In genomic region chr16:68923116-68923515, GRCh38 we compare ENCODE assay signal across 24 cellular contexts.
A peak's percentile ranks its signal among the peaks of the same experiment; 100 is the strongest.
DNase-seq lines count a peak whose midpoint lies in the region; ATAC-seq, FAIRE-seq and TF ChIP-seq lines count a peak whose summit lies in the region.
"Had no signal": no experiment of that assay in that cellular context is flagged by ENCODE, and none has a peak within 500 bp of the region (broad histone marks: within the 10 kb centered on the region; RNA-seq: fewer than 3 reads in every experiment).

No MANE protein-coding gene starts in this region.

- no peaks in the 10 kb centered on the region for H3K9me3 ChIP-seq in A549
- no peaks in the 10 kb centered on the region for H3K9me3 ChIP-seq in PC-3 (ENCODE audit: low read length)

- peaks cover 3% of the 10 kb centered on the region for H3F3A ChIP-seq in PC-3 (ENCODE audit: low read length, unreplicated experiment)

- intact Hi-C loops in PC-3 (cut with micrococcal nuclease): loop anchor here (10.0 kb wide), 1 partner anchor 92 kb away; no protein-coding TSS in a partner anchor
- intact Hi-C loops in activated CD4-positive, alpha-beta T cell treated with anti-CD3 and anti-CD28 coated beads for 36 hours (cut with DNase I, micrococcal nuclease): no loop called here

- no peak for DNase-seq in A549 (ENCODE audit: low read depth in 1 of 2, low spot score in 1 of 2)
- no peak for DNase-seq in PC-3
- DNase-seq in effector memory CD8-positive, alpha-beta T cell: no peak
- DNase-seq in left lobe of liver (ENCODE audit: low spot score): no peak
- DNase-seq in stimulated activated naive CD8-positive, alpha-beta T cell treated with anti-CD3 and anti-CD28 coated beads, Interleukin-15, Interleukin-2, amounts not matched to agents 100 U/mL and 50 U/mL, for 24 hours: no peak
- DNase-seq in RPMI8226: no peak
- DNase-seq in activated CD4-positive, alpha-beta T cell treated with anti-CD3 and anti-CD28 coated beads for 36 hours: no peak
- DNase-seq: GM23248, H9, IMR-90, NCI-H1105, NCI-H146, NCI-H2029 treated with DMSO at 0.1 percent for 48 hours, NCI-H524 treated with DMSO at 0.1 percent for 48 hours, NCI-H82, SHP77 had no signal

- 89% methylated on average over 12 of the region's 12 CpGs for WGBS in A549 (ENCODE audit: missing lambda C conversion rate)

- TF ChIP-seq CTCF in A549 (IDR thresholded peaks at IDR 0.05) (no peak), PC-3 (conservative IDR thresholded peaks at IDR 0.05; ENCODE audit: low read depth, low read length) (no peak)

- H3K36me3 Mint-ChIP-seq in effector memory CD8-positive, alpha-beta T cell (ENCODE audit: insufficient read depth): peaks cover 50% of the 10 kb centered on the region
- peaks cover 47% of the 10 kb centered on the region for H3K36me3 Mint-ChIP-seq in activated CD4-positive, alpha-beta T cell treated with anti-CD3 and anti-CD28 coated beads for 36 hours (ENCODE audit: low read depth)

- no peaks in the 10 kb centered on the region for H3K9me3 Mint-ChIP-seq in effector memory CD8-positive, alpha-beta T cell
- H3K9me3 Mint-ChIP-seq in activated CD4-positive, alpha-beta T cell treated with anti-CD3 and anti-CD28 coated beads for 36 hours (ENCODE audit: low read depth): no peaks in the 10 kb centered on the region
- H3K9me3 Mint-ChIP-seq: H9 had no signal

- BruUV-seq in PC-3 (replicated peaks; lab: Mats Ljungman, UMichigan): no TSS peak

- no peaks in the 10 kb centered on the region for H3K4me1 Mint-ChIP-seq in effector memory CD8-positive, alpha-beta T cell (ENCODE audit: low read depth in 2 of 2)
- H3K4me1 Mint-ChIP-seq in activated CD4-positive, alpha-beta T cell treated with anti-CD3 and anti-CD28 coated beads for 36 hours: no peaks in the 10 kb centered on the region
- H3K4me1 Mint-ChIP-seq: B cell, CD14-positive monocyte, H9 had no signal

- peaks cover 8% of the 10 kb centered on the region for H3K36me3 ChIP-seq in PC-3 (ENCODE audit: low read depth, low read length)

- no peak for TF ChIP-seq EP300 in A549 (IDR thresholded peaks at IDR 0.05)

- H3K4me2 ChIP-seq in A549 (0 out of 3 replicates have a peak overlapping the region, but pooled peaks have one; percentile 24), PC-3 (ENCODE audit: low read length) (peak overlapping the region; percentile 61)
- H3K4me2 ChIP-seq: KMS-11 had no signal

- no peaks in the 10 kb centered on the region for H3K9me2 ChIP-seq in PC-3 (replicated peaks; ENCODE audit: low read length)

- H4K20me1 ChIP-seq in PC-3 (ENCODE audit: low read length): no peaks in the 10 kb centered on the region

- H3K4me1 ChIP-seq in A549 (peaks cover 30% of the 10 kb centered on the region), PC-3 (ENCODE audit: insufficient read depth, low read length) (peaks cover 35% of the 10 kb centered on the region)

- no peak for TF ChIP-seq RAD21 in A549 (conservative IDR thresholded peaks at IDR 0.05 in 1 of 2, IDR thresholded peaks at IDR 0.05 in 1 of 2)

- H3K27me3 Mint-ChIP-seq in effector memory CD8-positive, alpha-beta T cell: no peaks in the 10 kb centered on the region
- H3K27me3 Mint-ChIP-seq in activated CD4-positive, alpha-beta T cell treated with anti-CD3 and anti-CD28 coated beads for 36 hours: no peaks in the 10 kb centered on the region
- H3K27me3 Mint-ChIP-seq: B cell had no signal

- ATAC-seq in A549 (no peak), PC-3 (no peak), left lobe of liver (peak; percentile 31), HG03439 (IDR thresholded peaks at IDR 0.05; ENCODE audit: unreplicated experiment) (no peak)
- ATAC-seq in effector memory CD8-positive, alpha-beta T cell (replicated peaks): no peak
- no peak for ATAC-seq in stimulated activated naive CD8-positive, alpha-beta T cell treated with anti-CD3 and anti-CD28 coated beads, Interleukin-15, Interleukin-2, amounts not matched to agents 100 U/mL and 50 U/mL, for 24 hours
- ATAC-seq in activated CD4-positive, alpha-beta T cell treated with anti-CD3 and anti-CD28 coated beads for 36 hours: no peak

- H3K79me2 ChIP-seq in PC-3 (ENCODE audit: low read length): no peaks in the 10 kb centered on the region

- TF ChIP-seq POLR2A in A549 (IDR thresholded peaks at IDR 0.05; ENCODE audit: low read length): no peak

- no peak overlapping the region for H3K4me3 Mint-ChIP-seq in effector memory CD8-positive, alpha-beta T cell
- no peak overlapping the region for H3K4me3 Mint-ChIP-seq in activated CD4-positive, alpha-beta T cell treated with anti-CD3 and anti-CD28 coated beads for 36 hours
- H3K4me3 Mint-ChIP-seq: B cell, CD14-positive monocyte, H9 had no signal

- H3K4me3 ChIP-seq in A549 (no peak overlapping the region), PC-3 (ENCODE audit: low read length) (no peak overlapping the region)
- H3K4me3 ChIP-seq: GM23248 had no signal

- CTCF ChIA-PET in A549 (lab: Yijun Ruan, JAX) (interaction anchor here (1.1 to 2.6 kb wide), 4 partner anchors 15 to 396 kb away, joined by 3 to 13 read pairs (median 4); no protein-coding TSS in a partner anchor), PC-3 (lab: Charles Lee) (no interaction called here)
- CTCF ChIA-PET in activated CD4-positive, alpha-beta T cell treated with anti-CD3 and anti-CD28 coated beads for 36 hours (lab: Charles Lee): interaction anchor here (0.7 kb wide), 1 partner anchor 652 kb away, joined by 4 read pairs; no protein-coding TSS in a partner anchor

- peak overlapping the region; percentile 23 to 81 for H3K27ac Mint-ChIP-seq in effector memory CD8-positive, alpha-beta T cell
- H3K27ac Mint-ChIP-seq in activated CD4-positive, alpha-beta T cell treated with anti-CD3 and anti-CD28 coated beads for 36 hours: no peak overlapping the region
- H3K27ac Mint-ChIP-seq: B cell, CD14-positive monocyte had no signal

- H3K9ac ChIP-seq in PC-3 (ENCODE audit: low read length): peak overlapping the region; percentile 43; the same call in 1 of the 2 replicates
- H3K9ac ChIP-seq: GM23248, KMS-11 had no signal

- no peaks in the 10 kb centered on the region for H3K27me3 ChIP-seq in PC-3 (ENCODE audit: low read length)

- FAIRE-seq in A549 (lab: Jason Lieb, UNC): no peak
- FAIRE-seq: A204.1, HTR-8/SVneo, RCC 7860 had no signal

- H2AFZ ChIP-seq in PC-3 (ENCODE audit: low read length): no peak overlapping the region
- H2AFZ ChIP-seq: GM23248 had no signal

- POLR2A ChIA-PET in A549 (lab: Yijun Ruan, JAX) (no interaction called here), PC-3 (lab: Charles Lee; ENCODE audit: unreplicated experiment) (no interaction called here)
- POLR2A ChIA-PET in activated CD4-positive, alpha-beta T cell treated with anti-CD3 and anti-CD28 coated beads for 36 hours (lab: Charles Lee): no interaction called here

- H3K27ac ChIP-seq in A549 (peak overlapping the region; percentile 28 to 86; a peak in 4 of 6 replicates), PC-3 (ENCODE audit: low read length) (peak overlapping the region; percentile 96)
- H3K27ac ChIP-seq: GM23248, HL-60, KMS-11 had no signal

TF ChIP-seq in A549, 52 proteins besides CTCF, POLR2A, EP300 and RAD21:
- no peak for TF ChIP-seq E2F6 (IDR thresholded peaks at IDR 0.05; ENCODE audit: borderline replicate concordance, low read depth)
- TF ChIP-seq EHMT2 (IDR thresholded peaks at IDR 0.05; ENCODE audit: low read depth): no peak
